ENCODE assay signal across 9 cellular contexts in genomic region chr11:11620966-11621880, GRCh38. TPM values are rescaled to one million over a fixed set of nuclear protein-coding genes. Genes with fewer than 3 reads are reported as not detected.
A peak's percentile ranks its signal among the peaks of the same experiment; 100 is the strongest.
DNase-seq lines count a peak whose midpoint lies in the region; ATAC-seq, FAIRE-seq and TF ChIP-seq lines count a peak whose summit lies in the region.
"Had no signal": no experiment of that assay in that cellular context is flagged by ENCODE, and none has a peak within 500 bp of the region (broad histone marks: within the 10 kb centered on the region; RNA-seq: fewer than 3 reads in every experiment).

No MANE protein-coding gene starts in this region.

- no peaks in the 10 kb centered on the region for H3K79me2 ChIP-seq in GM23248 (ENCODE audit: insufficient read depth)
- peaks cover 52% of the 10 kb centered on the region for H3K79me2 ChIP-seq in GM12878 (ENCODE audit: control insufficient read depth, insufficient read depth, low read length)

- no peaks in the 10 kb centered on the region; the same call in 1 of the 2 replicates for H3K27me3 ChIP-seq in GM23248 (replicated peaks; ENCODE audit: insufficient read depth)
- no peaks in the 10 kb centered on the region; a peak in 1 of 4 replicates for H3K27me3 ChIP-seq in GM12878 (replicated peaks in 1 of 2; ENCODE audit: control insufficient read depth in 2 of 2, insufficient read depth in 2 of 2, low read length in 1 of 2)

- ATAC-seq in GM12878: peak; percentile 56

- H3K9me3 ChIP-seq in GM23248 (ENCODE audit: low read depth) (no peaks in the 10 kb centered on the region), GM12878 (replicated peaks; ENCODE audit: control insufficient read depth, insufficient read depth, low read length) (no peaks in the 10 kb centered on the region)

- H3F3A ChIP-seq in GM23248 (ENCODE audit: insufficient read depth): no peaks in the 10 kb centered on the region

- no peaks in the 10 kb centered on the region for H3K36me3 ChIP-seq in GM23248 (ENCODE audit: low read depth)
- H3K36me3 ChIP-seq in GM12878 (ENCODE audit: control insufficient read depth in 2 of 2, insufficient read depth in 2 of 2, low read length in 1 of 2): no peaks in the 10 kb centered on the region

- peak overlapping the region; percentile 81 for H3K4me3 ChIP-seq in GM23248
- H3K4me3 ChIP-seq in GM12878: peak overlapping the region; percentile 88

- CTCF ChIA-PET in GM12878 (lab: Yijun Ruan, JAX): interaction anchor here (0.7 to 2.6 kb wide), 11 partner anchors 12 to 593 kb away, joined by 3 to 10 read pairs (median 3); no protein-coding TSS in a partner anchor

- peak; percentile 74 for TF ChIP-seq POLR2A in GM12878 (IDR thresholded peaks at IDR 0.05; ENCODE audit: low read depth, low read length)

- H3K9ac ChIP-seq in GM23248: peak overlapping the region; percentile 78
- peak overlapping the region; percentile 65 for H3K9ac ChIP-seq in GM12878 (ENCODE audit: control insufficient read depth, insufficient read depth, low read length)

- TF ChIP-seq RAD21 in GM12878 (IDR thresholded peaks at IDR 0.05; ENCODE audit: insufficient read depth, low read depth, low read length): no peak

- RAD21 ChIA-PET in GM12878 (lab: Charles Lee; ENCODE audit: unreplicated experiment): interaction anchor here (1.0 to 1.7 kb wide), 8 partner anchors 41 to 593 kb away, joined by 3 to 8 read pairs (median 4); no protein-coding TSS in a partner anchor

- SMC1A ChIA-PET in GM12878 (lab: Charles Lee; ENCODE audit: uncharacterized antibody, unreplicated experiment): interaction anchor here (0.7 to 2.3 kb wide), 6 partner anchors 41 to 585 kb away, joined by 3 to 5 read pairs (median 4); no protein-coding TSS in a partner anchor

- POLR2A ChIA-PET in GM12878 (lab: Charles Lee): interaction anchor here (1.1 to 1.4 kb wide), 2 partner anchors 41 to 812 kb away, joined by 3 to 4 read pairs; partner anchors contain the start of gene EIF4G2

- H3K4me2 ChIP-seq in GM23248 (ENCODE audit: unreplicated experiment) (peak overlapping the region; percentile 83), GM12878 (ENCODE audit: control insufficient read depth, insufficient read depth) (peak overlapping the region; percentile 88)

- 2 to 3% methylated on average over 62 to 69 of the region's 73 CpGs for WGBS in GM23248 (ENCODE audit: low coverage in 1 of 2, low lambda C conversion rate in 2 of 2, missing lambda C conversion rate in 2 of 2), 2 experiments
- WGBS in GM12878 (ENCODE audit: insufficient coverage, insufficient replicate concordance, low lambda C conversion rate, missing lambda C conversion rate): under 1% methylated on average over 73 of the region's 73 CpGs

- H4K20me1 ChIP-seq in GM23248 (ENCODE audit: insufficient read depth) (no peaks in the 10 kb centered on the region), GM12878 (ENCODE audit: control insufficient read depth, insufficient read depth) (no peaks in the 10 kb centered on the region)

- FAIRE-seq in GM12878 (lab: Jason Lieb, UNC): no peak
- FAIRE-seq: islet of Langerhans had no signal

- no peaks in the 10 kb centered on the region for H3K9me2 ChIP-seq in GM23248 (ENCODE audit: insufficient read depth)

- no peak for TF ChIP-seq EP300 in GM12878 (IDR thresholded peaks at IDR 0.05; ENCODE audit: borderline replicate concordance in 1 of 2, control insufficient read depth in 1 of 2, low read depth in 2 of 2, low read length in 2 of 2)

- TF ChIP-seq CTCF in GM12878 (IDR thresholded peaks at IDR 0.05 in 2 of 3, conservative IDR thresholded peaks at IDR 0.05 in 1 of 3; ENCODE audit: control insufficient read depth in 2 of 3, extremely low read depth in 1 of 3, insufficient read depth in 1 of 3, low read depth in 3 of 3, low read length in 3 of 3): peak in 1 of 3 experiments; percentile 43; a peak in 3 of 6 replicates

- H3K27ac ChIP-seq in GM23248 (peak overlapping the region; percentile 24), GM12878 (ENCODE audit: control insufficient read depth, insufficient read depth) (peak overlapping the region; percentile 41)

- intact Hi-C loops in GM12878 (cut with micrococcal nuclease; ENCODE audit: unreplicated experiment): loop anchor here (5.0 kb wide), 1 partner anchor 166 kb away; no protein-coding TSS in a partner anchor

- BruUV-seq in GM12878 (replicated peaks; lab: Mats Ljungman, UMichigan): TSS peak; percentile 70

- in situ Hi-C loops in GM23248 (cut with MboI): no loop called here
- in situ Hi-C loops in GM12878 (cut with MboI): no loop called here

- peak; percentile 23 for DNase-seq in NCI-H1436 (lab: John Stamatoyannopoulos, UW)
- DNase-seq in NCI-H1436 treated with DMSO at 0.1 percent for 48 hours (lab: John Stamatoyannopoulos, UW): no peak
- DNase-seq in GM23248: peak; percentile 82
- peak; percentile 51 for DNase-seq in NCI-H2227 (lab: John Stamatoyannopoulos, UW; ENCODE audit: unreplicated experiment)
- no peak for DNase-seq in GM12878 (ENCODE audit: low read depth, low spot score)
- peak; percentile 9 for DNase-seq in iris pigment epithelial cell (ENCODE audit: low read depth)
- peak; percentile 58 for DNase-seq in stimulated activated CD4-positive, alpha-beta T cell treated with anti-CD3 and anti-CD28 coated beads, Interleukin-15, amount 100 ng/mL, for 24 hours
- no peak for DNase-seq in NCI-H446 treated with DMSO at 0.1 percent for 48 hours (lab: John Stamatoyannopoulos, UW)

- peak overlapping the region; percentile 87 for H2AFZ ChIP-seq in GM23248
- H2AFZ ChIP-seq in GM12878 (ENCODE audit: control insufficient read depth, low read depth, low read length): peak overlapping the region; percentile 86

- H3K4me1 ChIP-seq in GM23248 (ENCODE audit: insufficient read depth) (no peaks in the 10 kb centered on the region), GM12878 (ENCODE audit: control insufficient read depth, insufficient read depth, low read length) (no peaks in the 10 kb centered on the region; the same call in 1 of the 2 replicates)

TF ChIP-seq in GM12878, 131 proteins besides CTCF, POLR2A, EP300 and RAD21 (continues in another document):
- TF ChIP-seq BACH1 (IDR thresholded peaks at IDR 0.05; ENCODE audit: borderline replicate concordance) (peak; percentile 22; the same call in 1 of the 2 replicates), MAX (IDR thresholded peaks at IDR 0.05; ENCODE audit: low read depth, low read length) (peak; percentile 85), RBBP5 (conservative IDR thresholded peaks at IDR 0.05) (no peak), FOS (IDR thresholded peaks at IDR 0.05; ENCODE audit: borderline replicate concordance, extremely low read depth, insufficient read length) (no peak), POLR2AphosphoS5 (IDR thresholded peaks at IDR 0.05; ENCODE audit: low read length) (no peak), MTA2 (IDR thresholded peaks at IDR 0.05; ENCODE audit: low read depth) (peak; percentile 13; the same call in 1 of the 2 replicates), BHLHE40 (IDR thresholded peaks at IDR 0.05; ENCODE audit: borderline replicate concordance in 1 of 2, low read depth in 2 of 2, low read length in 1 of 2) (peak; percentile 96 to 98), GABPA (IDR thresholded peaks at IDR 0.05; ENCODE audit: low read depth) (no peak), YY1 (IDR thresholded peaks at IDR 0.05; ENCODE audit: low read depth, low read length) (0 out of 2 replicates have a peak, but pooled peaks have one; percentile 13)
- TF ChIP-seq, protein P1, sequence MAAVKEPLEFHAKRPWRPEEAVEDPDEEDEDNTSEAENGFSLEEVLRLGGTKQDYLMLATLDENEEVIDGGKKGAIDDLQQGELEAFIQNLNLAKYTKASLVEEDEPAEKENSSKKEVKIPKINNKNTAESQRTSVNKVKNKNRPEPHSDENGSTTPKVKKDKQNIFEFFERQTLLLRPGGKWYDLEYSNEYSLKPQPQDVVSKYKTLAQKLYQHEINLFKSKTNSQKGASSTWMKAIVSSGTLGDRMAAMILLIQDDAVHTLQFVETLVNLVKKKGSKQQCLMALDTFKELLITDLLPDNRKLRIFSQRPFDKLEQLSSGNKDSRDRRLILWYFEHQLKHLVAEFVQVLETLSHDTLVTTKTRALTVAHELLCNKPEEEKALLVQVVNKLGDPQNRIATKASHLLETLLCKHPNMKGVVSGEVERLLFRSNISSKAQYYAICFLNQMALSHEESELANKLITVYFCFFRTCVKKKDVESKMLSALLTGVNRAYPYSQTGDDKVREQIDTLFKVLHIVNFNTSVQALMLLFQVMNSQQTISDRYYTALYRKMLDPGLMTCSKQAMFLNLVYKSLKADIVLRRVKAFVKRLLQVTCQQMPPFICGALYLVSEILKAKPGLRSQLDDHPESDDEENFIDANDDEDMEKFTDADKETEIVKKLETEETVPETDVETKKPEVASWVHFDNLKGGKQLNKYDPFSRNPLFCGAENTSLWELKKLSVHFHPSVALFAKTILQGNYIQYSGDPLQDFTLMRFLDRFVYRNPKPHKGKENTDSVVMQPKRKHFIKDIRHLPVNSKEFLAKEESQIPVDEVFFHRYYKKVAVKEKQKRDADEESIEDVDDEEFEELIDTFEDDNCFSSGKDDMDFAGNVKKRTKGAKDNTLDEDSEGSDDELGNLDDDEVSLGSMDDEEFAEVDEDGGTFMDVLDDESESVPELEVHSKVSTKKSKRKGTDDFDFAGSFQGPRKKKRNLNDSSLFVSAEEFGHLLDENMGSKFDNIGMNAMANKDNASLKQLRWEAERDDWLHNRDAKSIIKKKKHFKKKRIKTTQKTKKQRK (IDR thresholded peaks at IDR 0.05; ENCODE audit: low read depth, low read length): no peak

RNA-seq across cellular contexts. Expression of gene GALNT18, which starts 0.6 kb away (rescaled TPM):
- total RNA-seq in GM23248 (2014; rRNA removed; shearing (Covaris generic)): 5.6 and 7.1 TPM in 2 replicates
- polyA plus RNA-seq in GM23248 (2016; fragmentation: Nextera tagmentation; extraction: Ambion mirVana): 3.9 and 4.1 TPM in 2 replicates
- 64.7 and 65.5 TPM in 2 replicates for total RNA-seq in GM12878 (2013; cell fraction: nucleolus; rRNA removed)
- 10.5 and 10.6 TPM in 2 replicates for total RNA-seq in GM12878 (2014; rRNA removed)
- 5.0 and 5.3 TPM in 2 replicates for total RNA-seq in GM12878 (2014; rRNA removed; fragmentation: Illumina TruSeq; extraction: Trizol)
- total RNA-seq in GM12878 (2021): 7.0 and 7.9 TPM in 2 replicates
- polyA plus RNA-seq in GM12878 (2011; ENCODE audit: low read depth): 2.1 TPM
- polyA plus RNA-seq in GM12878 (2011; rRNA removed): 8.4 and 14.2 TPM in 2 replicates
- polyA plus RNA-seq in GM12878 (2011; cell fraction: cytosol; rRNA removed): 18.5 and 20.2 TPM in 2 replicates
- polyA plus RNA-seq in GM12878 (2011; cell fraction: nucleus; rRNA removed): 17.3 and 18.2 TPM in 2 replicates
- 4.6 and 7.8 TPM in 2 replicates for polyA plus RNA-seq in GM12878 (2012)
- polyA plus RNA-seq in GM12878 (2014; fragmentation: Illumina TruSeq; extraction: Trizol): 1.1 and 3.5 TPM in 2 replicates
- 1 to 10 TPM; 1.2 to 2.0 TPM for polyA plus RNA-seq in GM12878 (2014; fragmentation: Nextera tagmentation; extraction: Ambion mirVana)
- 5.7 and 8.0 TPM in 2 replicates for polyA plus RNA-seq in GM12878 (2014; rRNA removed)
- 1 to 10 TPM; 7.7 to 8.5 TPM for polyA plus RNA-seq in GM12878 (2016; fragmentation: Nextera tagmentation; extraction: Ambion mirVana)
- 20.5 and 28.1 TPM in 2 replicates for polyA minus RNA-seq in GM12878 (2011; rRNA and poly(A)+ RNA removed)
- 2.8 and 4.7 TPM in 2 replicates for polyA minus RNA-seq in GM12878 (2011; cell fraction: cytosol; rRNA and poly(A)+ RNA removed)
- 33.4 and 56.9 TPM in 2 replicates for polyA minus RNA-seq in GM12878 (2011; cell fraction: nucleus; rRNA and poly(A)+ RNA removed)

Comparison
In these comparisons a context has a peak if more than half of its experiments do, and no peak if none do; other contexts are left out.
1. DNase-seq: peak in NCI-H1436 (single experiment), GM23248 (single experiment), NCI-H2227 (single experiment), iris pigment epithelial cell (single experiment) and stimulated activated CD4-positive, alpha-beta T cell treated with anti-CD3 and anti-CD28 coated beads, Interleukin-15, amount 100 ng/mL, for 24 hours (single experiment); none in NCI-H1436 treated with DMSO at 0.1 percent for 48 hours (single experiment), GM12878 (single experiment) and NCI-H446 treated with DMSO at 0.1 percent for 48 hours (single experiment).